1 cellular context compared by ENCODE assay signal in the genomic region with DNA sequence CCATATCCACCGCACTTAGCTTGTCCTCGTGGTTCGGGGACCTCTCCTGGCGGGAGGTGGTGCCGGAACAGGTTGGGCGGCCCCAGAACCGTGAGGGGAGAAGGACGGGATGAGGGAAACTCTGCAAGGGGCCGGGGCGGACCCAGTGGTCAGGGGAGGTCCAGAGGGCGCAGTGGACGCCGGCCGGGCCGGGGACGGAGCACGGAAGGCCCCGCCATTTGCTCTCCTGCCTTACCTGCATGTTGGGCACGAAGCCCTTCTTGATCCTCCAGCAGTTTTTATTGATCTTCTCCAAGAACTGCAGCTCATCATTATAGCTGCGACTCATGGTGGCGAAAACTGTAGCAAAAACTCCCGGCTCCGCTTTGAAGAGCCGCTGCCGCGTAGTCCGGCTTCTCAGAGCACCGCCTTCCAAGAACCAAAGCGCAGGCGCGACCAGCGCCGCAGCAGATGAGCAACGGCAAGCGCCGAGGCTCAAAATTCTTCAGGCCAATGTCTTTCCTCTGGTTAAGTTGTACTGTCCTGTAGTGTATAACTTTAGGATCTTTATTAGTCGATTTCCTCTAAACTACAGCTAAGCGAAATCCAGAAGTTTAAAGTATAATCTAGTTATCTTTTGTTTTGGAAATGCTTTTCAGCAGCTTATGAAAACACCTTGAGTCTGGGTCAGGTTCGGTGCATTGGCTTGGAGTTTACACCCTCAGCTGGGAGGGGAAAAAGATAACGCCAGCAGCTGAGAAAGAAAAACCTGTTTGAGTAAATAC.
TF ChIP-seq lines count a peak whose summit lies in the region.

A gene (minus strand): TSS at position 419 of the 764 bp plus-strand sequence. CDS start 91 bp downstream, at position 328.

TF ChIP-seq in K562, 482 proteins besides CTCF, POLR2A, EP300 and RAD21 (continued from another document and continues in another):
- TF ChIP-seq, protein P1, sequence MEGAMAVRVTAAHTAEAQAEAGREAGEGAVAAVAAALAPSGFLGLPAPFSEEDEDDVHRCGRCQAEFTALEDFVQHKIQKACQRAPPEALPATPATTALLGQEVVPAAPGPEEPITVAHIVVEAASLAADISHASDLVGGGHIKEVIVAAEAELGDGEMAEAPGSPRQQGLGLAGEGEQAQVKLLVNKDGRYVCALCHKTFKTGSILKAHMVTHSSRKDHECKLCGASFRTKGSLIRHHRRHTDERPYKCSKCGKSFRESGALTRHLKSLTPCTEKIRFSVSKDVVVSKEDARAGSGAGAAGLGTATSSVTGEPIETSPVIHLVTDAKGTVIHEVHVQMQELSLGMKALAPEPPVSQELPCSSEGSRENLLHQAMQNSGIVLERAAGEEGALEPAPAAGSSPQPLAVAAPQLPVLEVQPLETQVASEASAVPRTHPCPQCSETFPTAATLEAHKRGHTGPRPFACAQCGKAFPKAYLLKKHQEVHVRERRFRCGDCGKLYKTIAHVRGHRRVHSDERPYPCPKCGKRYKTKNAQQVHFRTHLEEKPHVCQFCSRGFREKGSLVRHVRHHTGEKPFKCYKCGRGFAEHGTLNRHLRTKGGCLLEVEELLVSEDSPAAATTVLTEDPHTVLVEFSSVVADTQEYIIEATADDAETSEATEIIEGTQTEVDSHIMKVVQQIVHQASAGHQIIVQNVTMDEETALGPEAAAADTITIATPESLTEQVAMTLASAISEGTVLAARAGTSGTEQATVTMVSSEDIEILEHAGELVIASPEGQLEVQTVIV (CRISPR knock-in tag; IDR thresholded peaks at IDR 0.05; ENCODE audit: borderline replicate concordance) = no peak
- peak; percentile 32; the same call in 1 of the 2 replicates for TF ChIP-seq ZFX (CRISPR knock-in tag; IDR thresholded peaks at IDR 0.05)
- TF ChIP-seq TRIM28 (IDR thresholded peaks at IDR 0.05) = no peak
- TF ChIP-seq, protein P2, sequence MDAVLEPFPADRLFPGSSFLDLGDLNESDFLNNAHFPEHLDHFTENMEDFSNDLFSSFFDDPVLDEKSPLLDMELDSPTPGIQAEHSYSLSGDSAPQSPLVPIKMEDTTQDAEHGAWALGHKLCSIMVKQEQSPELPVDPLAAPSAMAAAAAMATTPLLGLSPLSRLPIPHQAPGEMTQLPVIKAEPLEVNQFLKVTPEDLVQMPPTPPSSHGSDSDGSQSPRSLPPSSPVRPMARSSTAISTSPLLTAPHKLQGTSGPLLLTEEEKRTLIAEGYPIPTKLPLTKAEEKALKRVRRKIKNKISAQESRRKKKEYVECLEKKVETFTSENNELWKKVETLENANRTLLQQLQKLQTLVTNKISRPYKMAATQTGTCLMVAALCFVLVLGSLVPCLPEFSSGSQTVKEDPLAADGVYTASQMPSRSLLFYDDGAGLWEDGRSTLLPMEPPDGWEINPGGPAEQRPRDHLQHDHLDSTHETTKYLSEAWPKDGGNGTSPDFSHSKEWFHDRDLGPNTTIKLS (IDR thresholded peaks at IDR 0.05; ENCODE audit: borderline replicate concordance, low read depth) = 0 out of 2 replicates have a peak, but pooled peaks have one; percentile 39
- TF ChIP-seq, protein P3, sequence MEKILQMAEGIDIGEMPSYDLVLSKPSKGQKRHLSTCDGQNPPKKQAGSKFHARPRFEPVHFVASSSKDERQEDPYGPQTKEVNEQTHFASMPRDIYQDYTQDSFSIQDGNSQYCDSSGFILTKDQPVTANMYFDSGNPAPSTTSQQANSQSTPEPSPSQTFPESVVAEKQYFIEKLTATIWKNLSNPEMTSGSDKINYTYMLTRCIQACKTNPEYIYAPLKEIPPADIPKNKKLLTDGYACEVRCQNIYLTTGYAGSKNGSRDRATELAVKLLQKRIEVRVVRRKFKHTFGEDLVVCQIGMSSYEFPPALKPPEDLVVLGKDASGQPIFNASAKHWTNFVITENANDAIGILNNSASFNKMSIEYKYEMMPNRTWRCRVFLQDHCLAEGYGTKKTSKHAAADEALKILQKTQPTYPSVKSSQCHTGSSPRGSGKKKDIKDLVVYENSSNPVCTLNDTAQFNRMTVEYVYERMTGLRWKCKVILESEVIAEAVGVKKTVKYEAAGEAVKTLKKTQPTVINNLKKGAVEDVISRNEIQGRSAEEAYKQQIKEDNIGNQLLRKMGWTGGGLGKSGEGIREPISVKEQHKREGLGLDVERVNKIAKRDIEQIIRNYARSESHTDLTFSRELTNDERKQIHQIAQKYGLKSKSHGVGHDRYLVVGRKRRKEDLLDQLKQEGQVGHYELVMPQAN (IDR thresholded peaks at IDR 0.05; ENCODE audit: borderline replicate concordance) = peak; percentile 36; the same call in 1 of the 2 replicates
- TF ChIP-seq L3MBTL2 (IDR thresholded peaks at IDR 0.05) = peak; percentile 13; the same call in 1 of the 2 replicates
- TF ChIP-seq EP400 (IDR thresholded peaks at IDR 0.05) = peak; percentile 64
- peak; percentile 54; the same call in 1 of the 2 replicates for TF ChIP-seq POLR2AphosphoS5 (IDR thresholded peaks at IDR 0.05; ENCODE audit: control insufficient read depth, insufficient read depth, low read depth, low read length)
- TF ChIP-seq CREM (IDR thresholded peaks at IDR 0.05; ENCODE audit: low read depth) = peak; percentile 11; the same call in 1 of the 2 replicates
- TF ChIP-seq, protein P4, sequence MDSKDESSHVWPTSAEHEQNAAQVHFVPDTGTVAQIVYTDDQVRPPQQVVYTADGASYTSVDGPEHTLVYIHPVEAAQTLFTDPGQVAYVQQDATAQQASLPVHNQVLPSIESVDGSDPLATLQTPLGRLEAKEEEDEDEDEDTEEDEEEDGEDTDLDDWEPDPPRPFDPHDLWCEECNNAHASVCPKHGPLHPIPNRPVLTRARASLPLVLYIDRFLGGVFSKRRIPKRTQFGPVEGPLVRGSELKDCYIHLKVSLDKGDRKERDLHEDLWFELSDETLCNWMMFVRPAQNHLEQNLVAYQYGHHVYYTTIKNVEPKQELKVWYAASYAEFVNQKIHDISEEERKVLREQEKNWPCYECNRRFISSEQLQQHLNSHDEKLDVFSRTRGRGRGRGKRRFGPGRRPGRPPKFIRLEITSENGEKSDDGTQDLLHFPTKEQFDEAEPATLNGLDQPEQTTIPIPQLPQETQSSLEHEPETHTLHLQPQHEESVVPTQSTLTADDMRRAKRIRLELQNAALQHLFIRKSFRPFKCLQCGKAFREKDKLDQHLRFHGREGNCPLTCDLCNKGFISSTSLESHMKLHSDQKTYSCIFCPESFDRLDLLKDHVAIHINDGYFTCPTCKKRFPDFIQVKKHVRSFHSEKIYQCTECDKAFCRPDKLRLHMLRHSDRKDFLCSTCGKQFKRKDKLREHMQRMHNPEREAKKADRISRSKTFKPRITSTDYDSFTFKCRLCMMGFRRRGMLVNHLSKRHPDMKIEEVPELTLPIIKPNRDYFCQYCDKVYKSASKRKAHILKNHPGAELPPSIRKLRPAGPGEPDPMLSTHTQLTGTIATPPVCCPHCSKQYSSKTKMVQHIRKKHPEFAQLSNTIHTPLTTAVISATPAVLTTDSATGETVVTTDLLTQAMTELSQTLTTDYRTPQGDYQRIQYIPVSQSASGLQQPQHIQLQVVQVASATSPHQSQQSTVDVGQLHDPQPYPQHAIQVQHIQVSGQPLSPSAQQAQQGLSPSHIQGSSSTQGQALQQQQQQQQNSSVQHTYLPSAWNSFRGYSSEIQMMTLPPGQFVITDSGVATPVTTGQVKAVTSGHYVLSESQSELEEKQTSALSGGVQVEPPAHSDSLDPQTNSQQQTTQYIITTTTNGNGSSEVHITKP (IDR thresholded peaks at IDR 0.05; ENCODE audit: partially characterized antibody) = peak; percentile 82
- TF ChIP-seq, protein P5, sequence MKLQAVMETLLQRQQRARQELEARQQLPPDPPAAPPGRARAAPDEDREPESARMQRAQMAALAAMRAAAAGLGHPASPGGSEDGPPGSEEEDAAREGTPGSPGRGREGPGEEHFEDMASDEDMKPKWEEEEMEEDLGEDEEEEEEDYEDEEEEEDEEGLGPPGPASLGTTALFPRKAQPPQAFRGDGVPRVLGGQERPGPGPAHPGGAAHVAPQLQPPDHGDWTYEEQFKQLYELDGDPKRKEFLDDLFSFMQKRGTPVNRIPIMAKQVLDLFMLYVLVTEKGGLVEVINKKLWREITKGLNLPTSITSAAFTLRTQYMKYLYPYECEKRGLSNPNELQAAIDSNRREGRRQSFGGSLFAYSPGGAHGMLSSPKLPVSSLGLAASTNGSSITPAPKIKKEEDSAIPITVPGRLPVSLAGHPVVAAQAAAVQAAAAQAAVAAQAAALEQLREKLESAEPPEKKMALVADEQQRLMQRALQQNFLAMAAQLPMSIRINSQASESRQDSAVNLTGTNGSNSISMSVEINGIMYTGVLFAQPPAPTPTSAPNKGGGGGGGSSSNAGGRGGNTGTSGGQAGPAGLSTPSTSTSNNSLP (IDR thresholded peaks at IDR 0.05; ENCODE audit: borderline replicate concordance, low read depth, low read length) = no peak
- TF ChIP-seq, protein P6, sequence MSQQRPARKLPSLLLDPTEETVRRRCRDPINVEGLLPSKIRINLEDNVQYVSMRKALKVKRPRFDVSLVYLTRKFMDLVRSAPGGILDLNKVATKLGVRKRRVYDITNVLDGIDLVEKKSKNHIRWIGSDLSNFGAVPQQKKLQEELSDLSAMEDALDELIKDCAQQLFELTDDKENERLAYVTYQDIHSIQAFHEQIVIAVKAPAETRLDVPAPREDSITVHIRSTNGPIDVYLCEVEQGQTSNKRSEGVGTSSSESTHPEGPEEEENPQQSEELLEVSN (IDR thresholded peaks at IDR 0.05; ENCODE audit: borderline replicate concordance in 1 of 2, extremely low read depth in 1 of 2, insufficient read depth in 1 of 2, insufficient read length in 1 of 2, low read depth in 1 of 2, low read length in 1 of 2, poor library complexity in 1 of 2, severe bottlenecking in 1 of 2) = peak in 1 of 2 experiments; percentile 15
- no peak for TF ChIP-seq PRMT5 (CRISPR knock-in tag; IDR thresholded peaks at IDR 0.05)
- no peak for TF ChIP-seq MAFK (IDR thresholded peaks at IDR 0.05; ENCODE audit: low read length)
- TF ChIP-seq CXXC5 (CRISPR knock-in tag; IDR thresholded peaks at IDR 0.05) = peak; percentile 83
- TF ChIP-seq HDAC1 (IDR thresholded peaks at IDR 0.05) = 0 out of 4 replicates have a peak, but pooled peaks of 1 of the 2 experiments have one; percentile 49
- TF ChIP-seq, protein P7, sequence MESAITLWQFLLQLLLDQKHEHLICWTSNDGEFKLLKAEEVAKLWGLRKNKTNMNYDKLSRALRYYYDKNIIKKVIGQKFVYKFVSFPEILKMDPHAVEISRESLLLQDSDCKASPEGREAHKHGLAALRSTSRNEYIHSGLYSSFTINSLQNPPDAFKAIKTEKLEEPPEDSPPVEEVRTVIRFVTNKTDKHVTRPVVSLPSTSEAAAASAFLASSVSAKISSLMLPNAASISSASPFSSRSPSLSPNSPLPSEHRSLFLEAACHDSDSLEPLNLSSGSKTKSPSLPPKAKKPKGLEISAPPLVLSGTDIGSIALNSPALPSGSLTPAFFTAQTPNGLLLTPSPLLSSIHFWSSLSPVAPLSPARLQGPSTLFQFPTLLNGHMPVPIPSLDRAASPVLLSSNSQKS (CRISPR knock-in tag; IDR thresholded peaks at IDR 0.05) = no peak
- TF ChIP-seq WHSC1 (IDR thresholded peaks at IDR 0.05; ENCODE audit: low read length) = no peak
- TF ChIP-seq, protein P8, sequence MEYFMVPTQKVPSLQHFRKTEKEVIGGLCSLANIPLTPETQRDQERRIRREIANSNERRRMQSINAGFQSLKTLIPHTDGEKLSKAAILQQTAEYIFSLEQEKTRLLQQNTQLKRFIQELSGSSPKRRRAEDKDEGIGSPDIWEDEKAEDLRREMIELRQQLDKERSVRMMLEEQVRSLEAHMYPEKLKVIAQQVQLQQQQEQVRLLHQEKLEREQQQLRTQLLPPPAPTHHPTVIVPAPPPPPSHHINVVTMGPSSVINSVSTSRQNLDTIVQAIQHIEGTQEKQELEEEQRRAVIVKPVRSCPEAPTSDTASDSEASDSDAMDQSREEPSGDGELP (CRISPR knock-in tag; IDR thresholded peaks at IDR 0.05; ENCODE audit: borderline replicate concordance) = peak; percentile 57; the same call in 1 of the 2 replicates
